1 cellular context compared by ENCODE assay signal in genomic region chr19:53813996-53814395, GRCh38.
TF ChIP-seq lines count a peak whose summit lies in the region.

No MANE protein-coding gene starts in this region.

TF ChIP-seq in SK-N-SH treated with all-trans-retinoic acid at 6 μM for 48 hours, 23 proteins besides CTCF, POLR2A, EP300 and RAD21 (continued from another document):
- no peak for TF ChIP-seq CREB5 (CRISPR knock-in tag; IDR thresholded peaks at IDR 0.05; ENCODE audit: low read depth)
- no peak for TF ChIP-seq CSDC2 (CRISPR knock-in tag; IDR thresholded peaks at IDR 0.05)
- TF ChIP-seq PPARA (CRISPR knock-in tag; IDR thresholded peaks at IDR 0.05; ENCODE audit: borderline replicate concordance), result no peak
- TF ChIP-seq, protein P1, sequence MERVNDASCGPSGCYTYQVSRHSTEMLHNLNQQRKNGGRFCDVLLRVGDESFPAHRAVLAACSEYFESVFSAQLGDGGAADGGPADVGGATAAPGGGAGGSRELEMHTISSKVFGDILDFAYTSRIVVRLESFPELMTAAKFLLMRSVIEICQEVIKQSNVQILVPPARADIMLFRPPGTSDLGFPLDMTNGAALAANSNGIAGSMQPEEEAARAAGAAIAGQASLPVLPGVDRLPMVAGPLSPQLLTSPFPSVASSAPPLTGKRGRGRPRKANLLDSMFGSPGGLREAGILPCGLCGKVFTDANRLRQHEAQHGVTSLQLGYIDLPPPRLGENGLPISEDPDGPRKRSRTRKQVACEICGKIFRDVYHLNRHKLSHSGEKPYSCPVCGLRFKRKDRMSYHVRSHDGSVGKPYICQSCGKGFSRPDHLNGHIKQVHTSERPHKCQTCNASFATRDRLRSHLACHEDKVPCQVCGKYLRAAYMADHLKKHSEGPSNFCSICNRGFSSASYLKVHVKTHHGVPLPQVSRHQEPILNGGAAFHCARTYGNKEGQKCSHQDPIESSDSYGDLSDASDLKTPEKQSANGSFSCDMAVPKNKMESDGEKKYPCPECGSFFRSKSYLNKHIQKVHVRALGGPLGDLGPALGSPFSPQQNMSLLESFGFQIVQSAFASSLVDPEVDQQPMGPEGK (CRISPR knock-in tag; IDR thresholded peaks at IDR 0.05; ENCODE audit: borderline replicate concordance), result no peak
- TF ChIP-seq OSR1 (CRISPR knock-in tag; IDR thresholded peaks at IDR 0.05), result no peak
TF ChIP-seq in SK-N-SH treated with all-trans-retinoic acid at 6 μM for 48 hours: peak in this region for 0.
